ENCODE assay signal across 9 cellular contexts in genomic region chr15:92391640-92392039, GRCh38. TPM values are rescaled to one million over a fixed set of nuclear protein-coding genes. Genes with fewer than 3 reads are reported as not detected.
DNase-seq lines count a peak whose midpoint lies in the region; ATAC-seq and TF ChIP-seq lines count a peak whose summit lies in the region.
"Had no signal": no experiment of that assay in that cellular context is flagged by ENCODE, and none has a peak within 500 bp of the region (broad histone marks: within the 10 kb centered on the region; RNA-seq: fewer than 3 reads in every experiment).

No MANE protein-coding gene starts in this region.

- DNase-seq in NCI-H2029 (lab: John Stamatoyannopoulos, UW) (peak; percentile 8), NCI-H2029 treated with DMSO at 0.1 percent for 48 hours (lab: John Stamatoyannopoulos, UW) (no peak), right lobe of liver (no peak), cerebellar nuclear complex (lab: John Stamatoyannopoulos, UW) (no peak)
- peak; percentile 14 for DNase-seq in activated naive CD8-positive, alpha-beta T cell treated with anti-CD3 and anti-CD28 coated beads for 36 hours

- H3K4me1 ChIP-seq in right lobe of liver, result no peaks in the 10 kb centered on the region
- H3K4me1 ChIP-seq: parathyroid adenoma had no signal

- peaks cover 0 to 18% of the 10 kb centered on the region in 2 donors for H3K27me3 ChIP-seq in right lobe of liver

- intact Hi-C loops in right lobe of liver (cut with DNase I), result no loop called here

- H3K9me3 ChIP-seq in right lobe of liver, result no peaks in the 10 kb centered on the region

- 24% methylated on average over 3 of the region's 4 CpGs for WGBS in right lobe of liver (ENCODE audit: insufficient coverage, low coverage, low lambda C conversion rate, missing lambda C conversion rate)

- H3K36me3 Mint-ChIP-seq in activated naive CD8-positive, alpha-beta T cell treated with anti-CD3 and anti-CD28 coated beads for 36 hours, result no peaks in the 10 kb centered on the region

- no peak overlapping the region for H3K4me3 Mint-ChIP-seq in activated naive CD8-positive, alpha-beta T cell treated with anti-CD3 and anti-CD28 coated beads for 36 hours

- H3K9me3 Mint-ChIP-seq in activated naive CD8-positive, alpha-beta T cell treated with anti-CD3 and anti-CD28 coated beads for 36 hours, result no peaks in the 10 kb centered on the region

- no peak overlapping the region for H3K4me3 ChIP-seq in right lobe of liver

- H3K4me1 Mint-ChIP-seq in activated naive CD8-positive, alpha-beta T cell treated with anti-CD3 and anti-CD28 coated beads for 36 hours, result peaks cover 8% of the 10 kb centered on the region

- peak; percentile 46 for ATAC-seq in HG03469 (IDR thresholded peaks at IDR 0.05; ENCODE audit: unreplicated experiment)
- ATAC-seq in right lobe of liver, result peak; percentile 45 to 69 (median 62)
- ATAC-seq in GM18858 (IDR thresholded peaks at IDR 0.05; ENCODE audit: unreplicated experiment), result no peak
- ATAC-seq in HG02588 (IDR thresholded peaks at IDR 0.05; ENCODE audit: unreplicated experiment), result no peak

- H3K36me3 ChIP-seq in right lobe of liver, result no peaks in the 10 kb centered on the region

- peak in 3 of 4 donors; percentile 29 to 47 (median 37) for TF ChIP-seq CTCF in right lobe of liver (IDR thresholded peaks at IDR 0.05)

- no peak overlapping the region for H3K27ac Mint-ChIP-seq in activated naive CD8-positive, alpha-beta T cell treated with anti-CD3 and anti-CD28 coated beads for 36 hours

- H3K27me3 Mint-ChIP-seq in activated naive CD8-positive, alpha-beta T cell treated with anti-CD3 and anti-CD28 coated beads for 36 hours, result peaks cover 76% of the 10 kb centered on the region

- no peak overlapping the region for H3K27ac ChIP-seq in right lobe of liver
- H3K27ac ChIP-seq: parathyroid adenoma had no signal

- TF ChIP-seq POLR2A in right lobe of liver (IDR thresholded peaks at IDR 0.05), result no peak

RNA-seq across cellular contexts. Expression of gene ST8SIA2, which starts 2.0 kb away (rescaled TPM):
- not detected for total RNA-seq in activated naive CD8-positive, alpha-beta T cell treated with anti-CD3 and anti-CD28 coated beads for 36 hours
- total RNA-seq in right lobe of liver, result not detected

Comparison
In these comparisons a context has a peak if more than half of its experiments do, and no peak if none do; other contexts are left out.
1. DNase-seq: peak in NCI-H2029 (single experiment) and activated naive CD8-positive, alpha-beta T cell treated with anti-CD3 and anti-CD28 coated beads for 36 hours (single experiment); none in NCI-H2029 treated with DMSO at 0.1 percent for 48 hours (single experiment), right lobe of liver (0 of 3) and cerebellar nuclear complex (0 of 2).
2. ATAC-seq: peak in HG03469 (single experiment) and right lobe of liver (4 of 4); none in GM18858 (single experiment) and HG02588 (single experiment).